In the genomic region with DNA sequence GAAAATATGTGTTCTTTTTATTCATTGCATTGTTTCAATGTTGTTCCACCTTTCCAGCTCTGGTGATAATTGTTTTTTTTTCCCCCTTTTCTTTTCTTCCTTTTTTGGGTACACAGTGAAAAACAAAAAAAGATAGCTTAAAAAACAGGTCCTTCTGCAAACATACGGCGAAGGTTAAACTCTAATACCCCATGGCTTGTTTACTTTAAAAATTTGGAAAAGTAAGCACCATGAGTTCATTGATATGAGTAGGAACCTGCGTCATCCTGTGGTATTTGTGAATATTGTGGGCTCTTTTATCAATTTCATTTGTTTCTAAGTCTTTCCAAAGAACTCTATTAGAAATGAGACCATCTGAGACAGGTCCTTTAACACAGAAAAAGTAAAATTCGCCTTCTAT, we compare ENCODE assay signal across 19 cellular contexts.
"Had no signal": no experiment of that assay in that cellular context is flagged by ENCODE, and none has a peak within 500 bp of the region (broad histone marks: within the 10 kb centered on the region; RNA-seq: fewer than 3 reads in every experiment).

No MANE protein-coding gene starts in this region.

- H3K9me3 Mint-ChIP-seq: activated naive CD8-positive, alpha-beta T cell treated with anti-CD3 and anti-CD28 coated beads, Interleukin-2, amount 10 ng/mL, durations not matched to agents 7 days and 5 days; activated T-cell treated with anti-CD3 and anti-CD28 coated beads, Interleukin-2, amount 50 U/mL, for 24 hours; activated T-helper 2 cell treated with anti-CD3 and anti-CD28 coated beads, Interferon-gamma antibody, Interleukin-2, Interleukin-4, amounts not matched to agents 10 μg/mL and 5 μg/mL and 100 μg/mL, durations not matched to agents 14 hours and 24 hours and 36 hours; brain; central memory CD8-positive, alpha-beta T cell; stimulated activated naive CD8-positive, alpha-beta T cell treated with anti-CD3 and anti-CD28 coated beads, Interleukin-15, Interleukin-2, amounts not matched to agents 100 ng/mL and 50 ng/mL, for 24 hours had no signal

- H3K27ac ChIP-seq: coronary artery, esophagus muscularis mucosa, right atrium auricular region, suprapubic skin had no signal

- H3K9me3 ChIP-seq: esophagus muscularis mucosa, right atrium auricular region, suprapubic skin had no signal

- H3K36me3 ChIP-seq: esophagus muscularis mucosa, right atrium auricular region, suprapubic skin had no signal

- H3K4me1 Mint-ChIP-seq: central memory CD8-positive, alpha-beta T cell had no signal

- H3K4me3 Mint-ChIP-seq: activated CD4-positive, alpha-beta T cell treated with anti-CD3 and anti-CD28 coated beads, Interleukin-2, amount 10 ng/mL, durations not matched to agents 7 days and 5 days; activated CD8-positive, alpha-beta T cell treated with anti-CD3 and anti-CD28 coated beads, Interleukin-2, amount 10 ng/mL, durations not matched to agents 7 days and 5 days; activated naive CD8-positive, alpha-beta T cell treated with anti-CD3 and anti-CD28 coated beads, Interleukin-2, amount 10 ng/mL, durations not matched to agents 7 days and 5 days; activated T-cell treated with anti-CD3 and anti-CD28 coated beads, Interleukin-2, amount 50 U/mL, for 24 hours; brain; central memory CD8-positive, alpha-beta T cell; stimulated activated naive CD8-positive, alpha-beta T cell treated with anti-CD3 and anti-CD28 coated beads, Interleukin-15, Interleukin-2, amounts not matched to agents 100 ng/mL and 50 ng/mL, for 24 hours had no signal

- H3K4me3 ChIP-seq: coronary artery, esophagus muscularis mucosa, right atrium auricular region, suprapubic skin had no signal

- H3K27me3 ChIP-seq: right atrium auricular region, suprapubic skin had no signal

- DNase-seq: activated CD4-positive, alpha-beta T cell treated with anti-CD3 and anti-CD28 coated beads, Interleukin-2, amount 10 ng/mL, durations not matched to agents 7 days and 5 days; activated CD8-positive, alpha-beta T cell treated with anti-CD3 and anti-CD28 coated beads, Interleukin-2, amount 10 ng/mL, durations not matched to agents 7 days and 5 days; activated naive CD4-positive, alpha-beta T cell treated with Interleukin-2 at 50 U/mL for 16 hours; activated naive CD8-positive, alpha-beta T cell treated with anti-CD3 and anti-CD28 coated beads, Interleukin-2, amount 10 ng/mL, durations not matched to agents 7 days and 5 days; activated T-cell treated with anti-CD3 and anti-CD28 coated beads, Interleukin-2, amount 50 U/mL, for 24 hours; amygdala; left cardiac atrium; occipital lobe; T-helper 1 cell; T-helper 9 cell; trophoblast cell had no signal

- H3K4me1 ChIP-seq: esophagus muscularis mucosa, right atrium auricular region, suprapubic skin had no signal

- ATAC-seq: activated CD8-positive, alpha-beta T cell treated with anti-CD3 and anti-CD28 coated beads, Interleukin-2, amount 10 ng/mL, durations not matched to agents 7 days and 5 days; left cardiac atrium had no signal

- H3K27ac Mint-ChIP-seq: activated CD4-positive, alpha-beta T cell treated with anti-CD3 and anti-CD28 coated beads, Interleukin-2, amount 10 ng/mL, durations not matched to agents 7 days and 5 days; activated CD8-positive, alpha-beta T cell treated with anti-CD3 and anti-CD28 coated beads, Interleukin-2, amount 10 ng/mL, durations not matched to agents 7 days and 5 days; activated naive CD8-positive, alpha-beta T cell treated with anti-CD3 and anti-CD28 coated beads, Interleukin-2, amount 10 ng/mL, durations not matched to agents 7 days and 5 days; activated T-cell treated with anti-CD3 and anti-CD28 coated beads, Interleukin-2, amount 50 U/mL, for 24 hours; activated T-helper 2 cell treated with anti-CD3 and anti-CD28 coated beads, Interferon-gamma antibody, Interleukin-2, Interleukin-4, amounts not matched to agents 10 μg/mL and 5 μg/mL and 100 μg/mL, durations not matched to agents 14 hours and 24 hours and 36 hours; brain; stimulated activated naive CD8-positive, alpha-beta T cell treated with anti-CD3 and anti-CD28 coated beads, Interleukin-15, Interleukin-2, amounts not matched to agents 100 ng/mL and 50 ng/mL, for 24 hours had no signal

- H3K36me3 Mint-ChIP-seq: activated naive CD8-positive, alpha-beta T cell treated with anti-CD3 and anti-CD28 coated beads, Interleukin-2, amount 10 ng/mL, durations not matched to agents 7 days and 5 days; brain had no signal

- H3K27me3 Mint-ChIP-seq: activated naive CD8-positive, alpha-beta T cell treated with anti-CD3 and anti-CD28 coated beads, Interleukin-2, amount 10 ng/mL, durations not matched to agents 7 days and 5 days; activated T-cell treated with anti-CD3 and anti-CD28 coated beads, Interleukin-2, amount 50 U/mL, for 24 hours; brain; stimulated activated naive CD8-positive, alpha-beta T cell treated with anti-CD3 and anti-CD28 coated beads, Interleukin-15, Interleukin-2, amounts not matched to agents 100 ng/mL and 50 ng/mL, for 24 hours had no signal
